In the genomic region with DNA sequence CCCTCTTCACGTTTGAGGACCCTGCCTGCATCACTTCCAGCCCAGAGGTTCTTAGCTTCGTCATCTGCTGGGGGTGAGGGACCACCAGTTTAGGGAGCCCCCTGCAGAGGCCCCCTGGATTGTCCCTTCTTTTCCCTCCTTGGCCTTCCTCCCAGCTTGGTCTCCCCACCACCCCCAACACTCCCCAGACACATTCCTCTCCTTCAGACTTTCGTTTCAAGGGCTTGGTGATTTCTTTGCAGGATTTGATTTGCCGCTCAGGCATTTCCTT, we compare ENCODE assay signal across 20 cellular contexts.
DNase-seq lines count a peak whose midpoint lies in the region; ATAC-seq, FAIRE-seq and TF ChIP-seq lines count a peak whose summit lies in the region.
"Had no signal": no experiment of that assay in that cellular context is flagged by ENCODE, and none has a peak within 500 bp of the region (broad histone marks: within the 10 kb centered on the region; RNA-seq: fewer than 3 reads in every experiment).

No MANE protein-coding gene starts in this region.

- no peaks in the 10 kb centered on the region for H4K20me1 ChIP-seq in mammary epithelial cell (ENCODE audit: insufficient read depth, low read length)

- H2AFZ ChIP-seq in mammary epithelial cell (ENCODE audit: low read depth, low read length) = no peak overlapping the region

- H3K79me2 ChIP-seq in mammary epithelial cell (ENCODE audit: insufficient read depth, low read length) = no peaks in the 10 kb centered on the region

- dilution Hi-C loops in mammary epithelial cell (cut with HindIII; ENCODE audit: low sequenced_read_pairs) = no loop called here

- in situ Hi-C loops in mammary epithelial cell (cut with MboI; ENCODE audit: low sequenced_read_pairs in 2 of 2) = no loop called here

- peaks cover 5% of the 10 kb centered on the region for H3K36me3 Mint-ChIP-seq in MCF 10A (ENCODE audit: insufficient read depth, unreplicated experiment)
- H3K36me3 Mint-ChIP-seq: activated naive CD4-positive, alpha-beta T cell treated with anti-CD3 and anti-CD28 coated beads, Interleukin-2, amount 50 U/mL, for 24 hours; natural killer cell had no signal

- H3K4me3 ChIP-seq in mammary epithelial cell (replicated peaks in 1 of 3; ENCODE audit: insufficient read depth in 1 of 3, low read depth in 2 of 3, low read length in 3 of 3) = no peak overlapping the region
- H3K4me3 ChIP-seq in kidney (ENCODE audit: low read length in 2 of 2) = no peak overlapping the region
- H3K4me3 ChIP-seq: transverse colon had no signal

- no peak for FAIRE-seq in kidney (lab: Jason Lieb, UNC)
- FAIRE-seq: colon, GM18507, islet of Langerhans had no signal

- DNase-seq in MCF 10A (ENCODE audit: unreplicated experiment) (no peak), mammary epithelial cell (no peak), kidney (peak; percentile 34), sciatic nerve (ENCODE audit: low spot score) (no peak)
- DNase-seq: activated CD4-positive, CD25-positive, alpha-beta regulatory T cell; activated CD8-positive, alpha-beta T cell treated with anti-CD3 and anti-CD28 coated beads, Interleukin-2, amount 10 ng/mL, durations not matched to agents 7 days and 5 days; activated T-cell treated with anti-CD3 and anti-CD28 coated beads, Interleukin-2, amount 50 U/mL, for 4 hours; C1 segment of cervical spinal cord; natural killer cell; stimulated activated naive CD8-positive, alpha-beta T cell treated with anti-CD3 and anti-CD28 coated beads, Interleukin-15, Interleukin-2, amounts not matched to agents 100 U/mL and 50 U/mL, for 24 hours; transverse colon had no signal

- H3K9me3 ChIP-seq in mammary epithelial cell (replicated peaks; ENCODE audit: insufficient read depth, low read length) (no peaks in the 10 kb centered on the region), kidney (ENCODE audit: control insufficient read depth in 1 of 2, low read length in 2 of 2) (no peaks in the 10 kb centered on the region)
- H3K9me3 ChIP-seq: transverse colon had no signal

- BruUV-seq in MCF 10A (replicated peaks; lab: Mats Ljungman, UMichigan) (no TSS peak), mammary epithelial cell (replicated peaks; lab: Mats Ljungman, UMichigan) (no TSS peak)

- no peaks in the 10 kb centered on the region for H3K27me3 ChIP-seq in mammary epithelial cell (ENCODE audit: insufficient read depth, low read length)
- H3K27me3 ChIP-seq: transverse colon had no signal

- H3K9ac ChIP-seq in mammary epithelial cell (ENCODE audit: insufficient read depth, low read length) (no peak overlapping the region), kidney (ENCODE audit: low read length in 2 of 2) (no peak overlapping the region)

- H3K4me3 Mint-ChIP-seq in MCF 10A (ENCODE audit: unreplicated experiment) = no peak overlapping the region
- H3K4me3 Mint-ChIP-seq: activated CD8-positive, alpha-beta T cell treated with anti-CD3 and anti-CD28 coated beads, Interleukin-2, amount 10 ng/mL, durations not matched to agents 7 days and 5 days; activated naive CD4-positive, alpha-beta T cell treated with anti-CD3 and anti-CD28 coated beads, Interleukin-2, amount 50 U/mL, for 24 hours; activated T-cell treated with anti-CD3 and anti-CD28 coated beads, Interleukin-2, amount 50 U/mL, for 4 hours; natural killer cell had no signal

- TF ChIP-seq CTCF in MCF 10A (IDR thresholded peaks at IDR 0.05; ENCODE audit: unreplicated experiment) (no peak), mammary epithelial cell (conservative IDR thresholded peaks at IDR 0.05 in 1 of 2, IDR thresholded peaks at IDR 0.05 in 1 of 2; ENCODE audit: extremely low read depth in 1 of 2, insufficient read depth in 1 of 2, low read depth in 1 of 2, low read length in 2 of 2) (no peak), VCaP (conservative IDR thresholded peaks at IDR 0.05) (no peak), kidney (IDR thresholded peaks at IDR 0.05; ENCODE audit: borderline replicate concordance, extremely low read depth, insufficient read depth) (no peak)

- intact Hi-C loops in MCF 10A (cut with micrococcal nuclease) = loop anchor here (2.0 kb wide), 1 partner anchor 16 kb away; no protein-coding TSS in a partner anchor
- intact Hi-C loops in mammary epithelial cell (cut with micrococcal nuclease) = loop anchor here (2.0 kb wide), 1 partner anchor 148 kb away; no protein-coding TSS in a partner anchor
- intact Hi-C loops in kidney (cut with DNase I) = no loop called here
- intact Hi-C loops in sciatic nerve (cut with DNase I) = no loop called here

- no peak overlapping the region for H3K4me2 ChIP-seq in mammary epithelial cell (ENCODE audit: insufficient read depth, low read depth, low read length)

- no peaks in the 10 kb centered on the region for H3K36me3 ChIP-seq in mammary epithelial cell (ENCODE audit: insufficient read depth, low read length)
- H3K36me3 ChIP-seq in kidney (ENCODE audit: control insufficient read depth in 1 of 2, insufficient read depth in 2 of 2, low read length in 2 of 2) = no peaks in the 10 kb centered on the region
- H3K36me3 ChIP-seq: transverse colon had no signal

- ATAC-seq in sciatic nerve (no peak), HG03280 (IDR thresholded peaks at IDR 0.05; ENCODE audit: unreplicated experiment) (no peak), GM18870 (IDR thresholded peaks at IDR 0.05; ENCODE audit: unreplicated experiment) (no peak), GM18519 (IDR thresholded peaks at IDR 0.05; ENCODE audit: low FRiP score, unreplicated experiment) (no peak)
- ATAC-seq: activated CD8-positive, alpha-beta T cell treated with anti-CD3 and anti-CD28 coated beads, Interleukin-2, amount 10 ng/mL, durations not matched to agents 7 days and 5 days; activated T-cell treated with anti-CD3 and anti-CD28 coated beads, Interleukin-2, amount 50 U/mL, for 4 hours; natural killer cell; SK-N-SH treated with all-trans-retinoic acid at 6 μM for 48 hours; stimulated activated naive CD8-positive, alpha-beta T cell treated with anti-CD3 and anti-CD28 coated beads, Interleukin-15, Interleukin-2, amounts not matched to agents 100 U/mL and 50 U/mL, for 24 hours had no signal

- H3K9me3 Mint-ChIP-seq in MCF 10A (ENCODE audit: unreplicated experiment) = no peaks in the 10 kb centered on the region
- H3K9me3 Mint-ChIP-seq: activated naive CD4-positive, alpha-beta T cell treated with anti-CD3 and anti-CD28 coated beads, Interleukin-2, amount 50 U/mL, for 24 hours; activated T-cell treated with anti-CD3 and anti-CD28 coated beads, Interleukin-2, amount 50 U/mL, for 4 hours; natural killer cell had no signal

- H3K4me1 Mint-ChIP-seq in MCF 10A (ENCODE audit: insufficient read depth, unreplicated experiment) = peaks cover 23% of the 10 kb centered on the region
- H3K4me1 Mint-ChIP-seq: activated naive CD4-positive, alpha-beta T cell treated with anti-CD3 and anti-CD28 coated beads, Interleukin-2, amount 50 U/mL, for 24 hours; natural killer cell had no signal

- H3K27ac ChIP-seq in mammary epithelial cell (ENCODE audit: insufficient read depth, low read depth, low read length) = no peak overlapping the region
- H3K27ac ChIP-seq in VCaP = peak overlapping the region; percentile 33; the same call in 1 of the 2 replicates
- no peak overlapping the region for H3K27ac ChIP-seq in kidney (ENCODE audit: low read depth in 2 of 2, low read length in 2 of 2)
- H3K27ac ChIP-seq: transverse colon had no signal

- no peaks in the 10 kb centered on the region for H3K27me3 Mint-ChIP-seq in MCF 10A (ENCODE audit: insufficient read depth, unreplicated experiment)
- H3K27me3 Mint-ChIP-seq: activated naive CD4-positive, alpha-beta T cell treated with anti-CD3 and anti-CD28 coated beads, Interleukin-2, amount 50 U/mL, for 24 hours had no signal

- CTCF ChIA-PET in MCF 10A (lab: Yijun Ruan, JAX) = interaction anchor here (0.6 to 1.4 kb wide), 2 partner anchors 13 to 122 kb away, joined by 3 to 4 read pairs; no protein-coding TSS in a partner anchor
- CTCF ChIA-PET in mammary epithelial cell (lab: Charles Lee; ENCODE audit: low non-redundant PET) = no interaction called here

- POLR2A ChIA-PET in MCF 10A (lab: Yijun Ruan, JAX) = no interaction called here

- H3K27ac Mint-ChIP-seq in MCF 10A (ENCODE audit: low read depth, unreplicated experiment) = peak overlapping the region; percentile 84
- H3K27ac Mint-ChIP-seq: activated CD8-positive, alpha-beta T cell treated with anti-CD3 and anti-CD28 coated beads, Interleukin-2, amount 10 ng/mL, durations not matched to agents 7 days and 5 days; activated naive CD4-positive, alpha-beta T cell treated with anti-CD3 and anti-CD28 coated beads, Interleukin-2, amount 50 U/mL, for 24 hours; natural killer cell had no signal

- H3K4me1 ChIP-seq in mammary epithelial cell (ENCODE audit: insufficient read depth, low read length) (no peaks in the 10 kb centered on the region), kidney (ENCODE audit: control insufficient read depth in 1 of 2, insufficient read depth in 1 of 2, low read depth in 1 of 2, low read length in 2 of 2) (peaks cover 35 to 39% of the 10 kb centered on the region in 2 donors)

- 86% methylated on average over 4 of the region's 4 CpGs for WGBS in mammary epithelial cell (ENCODE audit: low coverage, missing lambda C conversion rate)

Comparison
In these comparisons a context has a peak if more than half of its experiments do, and no peak if none do; other contexts are left out.
1. intact Hi-C loops: an anchor here in MCF 10A (2.0 kb wide) and mammary epithelial cell (2.0 kb wide); none called in kidney and sciatic nerve.